ENCODE assay signal across 1 cellular context in the genomic region with DNA sequence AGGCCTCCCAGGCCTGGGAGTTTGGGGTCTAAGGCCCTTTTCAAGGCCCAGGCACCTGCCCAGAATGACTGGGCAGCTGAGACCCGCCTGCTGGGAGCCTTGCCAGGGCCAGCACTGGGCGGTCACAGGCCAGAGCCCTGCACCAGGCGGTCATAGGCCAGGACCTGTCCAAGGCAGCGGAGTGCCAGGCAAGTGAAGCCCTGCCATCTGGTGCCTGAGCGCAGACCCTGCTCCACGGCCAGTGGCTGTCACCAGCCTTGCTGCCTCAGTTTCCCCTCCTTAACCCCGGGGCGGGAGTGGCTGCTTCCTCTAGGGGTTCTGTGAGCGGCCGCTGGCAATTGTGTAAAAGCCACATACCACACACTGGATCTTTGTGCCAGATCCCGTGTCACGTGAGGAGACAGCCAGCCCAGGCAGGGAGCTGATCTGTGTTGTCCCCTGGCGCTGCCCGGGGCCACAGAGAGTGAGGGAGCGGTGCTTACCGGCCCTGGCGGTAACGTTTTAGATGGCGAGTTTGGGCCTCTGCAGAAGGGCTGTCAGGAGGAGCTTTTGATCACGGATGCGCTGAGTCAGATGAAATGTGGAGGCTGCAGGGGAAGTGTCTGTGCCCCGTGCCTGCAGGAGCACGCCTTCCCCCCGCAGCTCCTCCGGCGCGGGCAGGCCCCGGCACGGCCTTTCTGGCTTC.
TF ChIP-seq lines count a peak whose summit lies in the region.

No MANE protein-coding gene starts in this region.

TF ChIP-seq in HepG2, 621 proteins besides CTCF, POLR2A, EP300 and RAD21 (continued from another document and continues in another):
- TF ChIP-seq, protein P1, sequence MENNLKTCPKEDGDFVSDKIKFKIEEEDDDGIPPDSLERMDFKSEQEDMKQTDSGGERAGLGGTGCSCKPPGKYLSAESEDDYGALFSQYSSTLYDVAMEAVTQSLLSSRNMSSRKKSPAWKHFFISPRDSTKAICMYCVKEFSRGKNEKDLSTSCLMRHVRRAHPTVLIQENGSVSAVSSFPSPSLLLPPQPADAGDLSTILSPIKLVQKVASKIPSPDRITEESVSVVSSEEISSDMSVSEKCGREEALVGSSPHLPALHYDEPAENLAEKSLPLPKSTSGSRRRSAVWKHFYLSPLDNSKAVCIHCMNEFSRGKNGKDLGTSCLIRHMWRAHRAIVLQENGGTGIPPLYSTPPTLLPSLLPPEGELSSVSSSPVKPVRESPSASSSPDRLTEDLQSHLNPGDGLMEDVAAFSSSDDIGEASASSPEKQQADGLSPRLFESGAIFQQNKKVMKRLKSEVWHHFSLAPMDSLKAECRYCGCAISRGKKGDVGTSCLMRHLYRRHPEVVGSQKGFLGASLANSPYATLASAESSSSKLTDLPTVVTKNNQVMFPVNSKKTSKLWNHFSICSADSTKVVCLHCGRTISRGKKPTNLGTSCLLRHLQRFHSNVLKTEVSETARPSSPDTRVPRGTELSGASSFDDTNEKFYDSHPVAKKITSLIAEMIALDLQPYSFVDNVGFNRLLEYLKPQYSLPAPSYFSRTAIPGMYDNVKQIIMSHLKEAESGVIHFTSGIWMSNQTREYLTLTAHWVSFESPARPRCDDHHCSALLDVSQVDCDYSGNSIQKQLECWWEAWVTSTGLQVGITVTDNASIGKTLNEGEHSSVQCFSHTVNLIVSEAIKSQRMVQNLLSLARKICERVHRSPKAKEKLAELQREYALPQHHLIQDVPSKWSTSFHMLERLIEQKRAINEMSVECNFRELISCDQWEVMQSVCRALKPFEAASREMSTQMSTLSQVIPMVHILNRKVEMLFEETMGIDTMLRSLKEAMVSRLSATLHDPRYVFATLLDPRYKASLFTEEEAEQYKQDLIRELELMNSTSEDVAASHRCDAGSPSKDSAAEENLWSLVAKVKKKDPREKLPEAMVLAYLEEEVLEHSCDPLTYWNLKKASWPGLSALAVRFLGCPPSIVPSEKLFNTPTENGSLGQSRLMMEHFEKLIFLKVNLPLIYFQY (CRISPR knock-in tag; IDR thresholded peaks at IDR 0.05; ENCODE audit: borderline replicate concordance), result no peak
- TF ChIP-seq ARNT2 (CRISPR knock-in tag; IDR thresholded peaks at IDR 0.05; ENCODE audit: low read depth) (peak; percentile 7; the same call in 1 of the 2 replicates), ZFP36L1 (CRISPR knock-in tag; IDR thresholded peaks at IDR 0.05) (no peak), TBP (CRISPR knock-in tag; IDR thresholded peaks at IDR 0.05) (no peak), JUNB (CRISPR knock-in tag; IDR thresholded peaks at IDR 0.05; ENCODE audit: borderline replicate concordance) (no peak), ZUFSP (CRISPR knock-in tag; IDR thresholded peaks at IDR 0.05; ENCODE audit: borderline replicate concordance) (no peak), HNRNPL (IDR thresholded peaks at IDR 0.05; ENCODE audit: low read depth, low read length) (peak; percentile 92), ZNF772 (CRISPR knock-in tag; IDR thresholded peaks at IDR 0.05) (0 out of 2 replicates have a peak, but pooled peaks have one; percentile 22), ZNF605 (CRISPR knock-in tag; IDR thresholded peaks at IDR 0.05) (no peak), TCF7 (IDR thresholded peaks at IDR 0.05; ENCODE audit: low read depth) (no peak), REL (CRISPR knock-in tag; conservative IDR thresholded peaks at IDR 0.05) (no peak), ZNF383 (CRISPR knock-in tag; IDR thresholded peaks at IDR 0.05; ENCODE audit: borderline replicate concordance) (no peak), ZNF317 (CRISPR knock-in tag; IDR thresholded peaks at IDR 0.05) (no peak), SMAD3 (CRISPR knock-in tag; IDR thresholded peaks at IDR 0.05) (no peak), ZNF275 (CRISPR knock-in tag; IDR thresholded peaks at IDR 0.05; ENCODE audit: borderline replicate concordance) (no peak), REXO4 (CRISPR knock-in tag; IDR thresholded peaks at IDR 0.05; ENCODE audit: borderline replicate concordance) (0 out of 2 replicates have a peak, but pooled peaks have one; percentile 46), NR2F2 (IDR thresholded peaks at IDR 0.05; ENCODE audit: borderline replicate concordance, low read depth) (no peak), ZNF281 (CRISPR knock-in tag; IDR thresholded peaks at IDR 0.05; ENCODE audit: borderline replicate concordance) (no peak; the same call in 1 of the 2 replicates), FOXM1 (CRISPR knock-in tag; IDR thresholded peaks at IDR 0.05) (no peak), ZNF704 (CRISPR knock-in tag; IDR thresholded peaks at IDR 0.05; ENCODE audit: borderline replicate concordance) (no peak), CEBPG (CRISPR knock-in tag; IDR thresholded peaks at IDR 0.05) (no peak), ZBTB38 (CRISPR knock-in tag; IDR thresholded peaks at IDR 0.05) (no peak), AKNA (CRISPR knock-in tag; IDR thresholded peaks at IDR 0.05; ENCODE audit: borderline replicate concordance) (no peak)
- TF ChIP-seq, protein P2, sequence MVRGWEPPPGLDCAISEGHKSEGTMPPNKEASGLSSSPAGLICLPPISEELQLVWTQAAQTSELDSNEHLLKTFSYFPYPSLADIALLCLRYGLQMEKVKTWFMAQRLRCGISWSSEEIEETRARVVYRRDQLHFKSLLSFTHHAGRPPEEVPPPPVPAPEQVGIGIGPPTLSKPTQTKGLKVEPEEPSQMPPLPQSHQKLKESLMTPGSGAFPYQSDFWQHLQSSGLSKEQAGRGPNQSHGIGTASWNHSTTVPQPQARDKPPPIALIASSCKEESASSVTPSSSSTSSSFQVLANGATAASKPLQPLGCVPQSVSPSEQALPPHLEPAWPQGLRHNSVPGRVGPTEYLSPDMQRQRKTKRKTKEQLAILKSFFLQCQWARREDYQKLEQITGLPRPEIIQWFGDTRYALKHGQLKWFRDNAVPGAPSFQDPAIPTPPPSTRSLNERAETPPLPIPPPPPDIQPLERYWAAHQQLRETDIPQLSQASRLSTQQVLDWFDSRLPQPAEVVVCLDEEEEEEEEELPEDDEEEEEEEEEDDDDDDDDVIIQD (CRISPR knock-in tag; IDR thresholded peaks at IDR 0.05; ENCODE audit: low read depth), result no peak
- TF ChIP-seq, protein P3, sequence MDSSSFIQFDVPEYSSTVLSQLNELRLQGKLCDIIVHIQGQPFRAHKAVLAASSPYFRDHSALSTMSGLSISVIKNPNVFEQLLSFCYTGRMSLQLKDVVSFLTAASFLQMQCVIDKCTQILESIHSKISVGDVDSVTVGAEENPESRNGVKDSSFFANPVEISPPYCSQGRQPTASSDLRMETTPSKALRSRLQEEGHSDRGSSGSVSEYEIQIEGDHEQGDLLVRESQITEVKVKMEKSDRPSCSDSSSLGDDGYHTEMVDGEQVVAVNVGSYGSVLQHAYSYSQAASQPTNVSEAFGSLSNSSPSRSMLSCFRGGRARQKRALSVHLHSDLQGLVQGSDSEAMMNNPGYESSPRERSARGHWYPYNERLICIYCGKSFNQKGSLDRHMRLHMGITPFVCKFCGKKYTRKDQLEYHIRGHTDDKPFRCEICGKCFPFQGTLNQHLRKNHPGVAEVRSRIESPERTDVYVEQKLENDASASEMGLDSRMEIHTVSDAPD (CRISPR knock-in tag; IDR thresholded peaks at IDR 0.05), result 0 out of 2 replicates have a peak, but pooled peaks have one; percentile 19
- TF ChIP-seq, protein P4, sequence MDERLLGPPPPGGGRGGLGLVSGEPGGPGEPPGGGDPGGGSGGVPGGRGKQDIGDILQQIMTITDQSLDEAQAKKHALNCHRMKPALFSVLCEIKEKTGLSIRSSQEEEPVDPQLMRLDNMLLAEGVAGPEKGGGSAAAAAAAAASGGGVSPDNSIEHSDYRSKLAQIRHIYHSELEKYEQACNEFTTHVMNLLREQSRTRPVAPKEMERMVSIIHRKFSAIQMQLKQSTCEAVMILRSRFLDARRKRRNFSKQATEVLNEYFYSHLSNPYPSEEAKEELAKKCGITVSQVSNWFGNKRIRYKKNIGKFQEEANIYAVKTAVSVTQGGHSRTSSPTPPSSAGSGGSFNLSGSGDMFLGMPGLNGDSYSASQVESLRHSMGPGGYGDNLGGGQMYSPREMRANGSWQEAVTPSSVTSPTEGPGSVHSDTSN (CRISPR knock-in tag; IDR thresholded peaks at IDR 0.05), result no peak
- TF ChIP-seq, protein P5, sequence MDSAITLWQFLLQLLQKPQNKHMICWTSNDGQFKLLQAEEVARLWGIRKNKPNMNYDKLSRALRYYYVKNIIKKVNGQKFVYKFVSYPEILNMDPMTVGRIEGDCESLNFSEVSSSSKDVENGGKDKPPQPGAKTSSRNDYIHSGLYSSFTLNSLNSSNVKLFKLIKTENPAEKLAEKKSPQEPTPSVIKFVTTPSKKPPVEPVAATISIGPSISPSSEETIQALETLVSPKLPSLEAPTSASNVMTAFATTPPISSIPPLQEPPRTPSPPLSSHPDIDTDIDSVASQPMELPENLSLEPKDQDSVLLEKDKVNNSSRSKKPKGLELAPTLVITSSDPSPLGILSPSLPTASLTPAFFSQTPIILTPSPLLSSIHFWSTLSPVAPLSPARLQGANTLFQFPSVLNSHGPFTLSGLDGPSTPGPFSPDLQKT (CRISPR knock-in tag; IDR thresholded peaks at IDR 0.05; ENCODE audit: borderline replicate concordance), result no peak
